32 cellular contexts compared by ENCODE assay signal in the genomic region with DNA sequence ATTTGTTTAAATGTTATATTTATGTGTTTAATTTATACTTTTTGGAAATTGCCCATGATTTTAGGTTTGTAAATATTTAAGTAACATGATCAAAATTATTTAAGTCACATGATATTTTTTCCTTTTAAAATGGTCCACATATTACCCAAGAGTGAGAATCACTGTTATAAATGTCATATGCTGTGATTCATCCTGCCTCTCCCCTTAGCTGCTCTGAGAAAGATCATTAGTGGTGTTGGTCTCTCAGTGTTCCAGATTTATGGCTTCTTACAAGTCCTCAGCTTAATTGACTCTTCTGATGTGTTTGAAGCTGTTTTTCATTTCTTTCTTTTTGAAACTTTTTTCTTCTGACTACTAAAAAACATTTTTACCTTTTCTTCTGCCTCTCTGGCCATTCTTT.
"Had no signal": no experiment of that assay in that cellular context is flagged by ENCODE, and none has a peak within 500 bp of the region (broad histone marks: within the 10 kb centered on the region; RNA-seq: fewer than 3 reads in every experiment).

No MANE protein-coding gene starts in this region.

- H3K4me3 Mint-ChIP-seq: activated B cell treated with CpG ODN at 0.5 μM for 24 hours; activated CD8-positive, alpha-beta memory T cell treated with anti-CD3 and anti-CD28 coated beads, Interleukin-2, amount 10 ng/mL, durations not matched to agents 7 days and 5 days; activated CD8-positive, alpha-beta T cell treated with anti-CD3 and anti-CD28 coated beads, Interleukin-2, amount 10 ng/mL, durations not matched to agents 7 days and 5 days; activated naive CD4-positive, alpha-beta T cell treated with anti-CD3 and anti-CD28 coated beads for 36 hours; activated naive CD4-positive, alpha-beta T cell treated with anti-CD3 and anti-CD28 coated beads, Interleukin-2, amount 50 U/mL, for 24 hours; activated naive CD8-positive, alpha-beta T cell treated with anti-CD3 and anti-CD28 coated beads for 36 hours; activated naive CD8-positive, alpha-beta T cell treated with anti-CD3 and anti-CD28 coated beads, Interleukin-2, amount 50 U/mL, for 24 hours; activated T-helper 1 cell treated with anti-CD3 and anti-CD28 coated beads, Interleukin-12 subunit alpha, Interleukin-12 subunit beta, Interleukin-2, Interleukin-4 antibody, amounts not matched to agents 30 ng/mL and 10 ng/mL and 1 ng/mL, durations not matched to agents 14 hours and 24 hours and 36 hours; endodermal cell; T-helper 1 cell treated with Interleukin-12 subunit alpha and Interleukin-12 subunit beta and Interleukin-4 antibody, amounts not matched to agents 30 μg/mL and 1 μg/mL, for 36 hours had no signal

- H3K27ac Mint-ChIP-seq: activated B cell treated with CpG ODN at 0.5 μM for 24 hours; activated CD8-positive, alpha-beta memory T cell treated with anti-CD3 and anti-CD28 coated beads, Interleukin-2, amount 10 ng/mL, durations not matched to agents 7 days and 5 days; activated CD8-positive, alpha-beta T cell treated with anti-CD3 and anti-CD28 coated beads, Interleukin-2, amount 10 ng/mL, durations not matched to agents 7 days and 5 days; activated naive CD4-positive, alpha-beta T cell treated with anti-CD3 and anti-CD28 coated beads for 36 hours; activated naive CD4-positive, alpha-beta T cell treated with anti-CD3 and anti-CD28 coated beads, Interleukin-2, amount 50 U/mL, for 24 hours; activated naive CD8-positive, alpha-beta T cell treated with anti-CD3 and anti-CD28 coated beads for 36 hours; activated naive CD8-positive, alpha-beta T cell treated with anti-CD3 and anti-CD28 coated beads, Interleukin-2, amount 50 U/mL, for 24 hours; activated T-helper 1 cell treated with anti-CD3 and anti-CD28 coated beads, Interleukin-12 subunit alpha, Interleukin-12 subunit beta, Interleukin-2, Interleukin-4 antibody, amounts not matched to agents 30 ng/mL and 10 ng/mL and 1 ng/mL, durations not matched to agents 14 hours and 24 hours and 36 hours; activated T-helper 2 cell treated with anti-CD3 and anti-CD28 coated beads, Interferon-gamma antibody, Interleukin-2, Interleukin-4, amounts not matched to agents 10 μg/mL and 5 μg/mL and 100 μg/mL, durations not matched to agents 14 hours and 24 hours and 36 hours; endodermal cell; T-helper 1 cell treated with Interleukin-12 subunit alpha and Interleukin-12 subunit beta and Interleukin-4 antibody, amounts not matched to agents 30 μg/mL and 1 μg/mL, for 36 hours had no signal

- H3K27ac ChIP-seq: adrenal gland, ascending aorta, brain microvascular endothelial cell, colonic mucosa, WERI-Rb-1 had no signal

- H3K36me3 Mint-ChIP-seq: activated CD8-positive, alpha-beta memory T cell treated with anti-CD3 and anti-CD28 coated beads, Interleukin-2, amount 10 ng/mL, durations not matched to agents 7 days and 5 days; activated naive CD4-positive, alpha-beta T cell treated with anti-CD3 and anti-CD28 coated beads, Interleukin-2, amount 50 U/mL, for 24 hours; activated naive CD8-positive, alpha-beta T cell treated with anti-CD3 and anti-CD28 coated beads for 36 hours had no signal

- H3K9me3 Mint-ChIP-seq: activated naive CD8-positive, alpha-beta T cell treated with anti-CD3 and anti-CD28 coated beads, Interleukin-2, amount 50 U/mL, for 24 hours; activated T-helper 1 cell treated with anti-CD3 and anti-CD28 coated beads, Interleukin-12 subunit alpha, Interleukin-12 subunit beta, Interleukin-2, Interleukin-4 antibody, amounts not matched to agents 30 ng/mL and 10 ng/mL and 1 ng/mL, durations not matched to agents 14 hours and 24 hours and 36 hours had no signal

- H3K9me3 ChIP-seq: adrenal gland, ascending aorta, colonic mucosa had no signal

- H3K4me3 ChIP-seq: adrenal gland, ascending aorta, colonic mucosa had no signal

- H3K36me3 ChIP-seq: adrenal gland, ascending aorta, brain microvascular endothelial cell, colonic mucosa, WERI-Rb-1 had no signal

- H3K4me1 Mint-ChIP-seq: activated B cell treated with CpG ODN at 0.5 μM for 24 hours; activated CD8-positive, alpha-beta memory T cell treated with anti-CD3 and anti-CD28 coated beads, Interleukin-2, amount 10 ng/mL, durations not matched to agents 7 days and 5 days; activated naive CD4-positive, alpha-beta T cell treated with anti-CD3 and anti-CD28 coated beads, Interleukin-2, amount 50 U/mL, for 24 hours; activated naive CD8-positive, alpha-beta T cell treated with anti-CD3 and anti-CD28 coated beads for 36 hours; activated naive CD8-positive, alpha-beta T cell treated with anti-CD3 and anti-CD28 coated beads, Interleukin-2, amount 50 U/mL, for 24 hours; endodermal cell had no signal

- H3K27me3 ChIP-seq: adrenal gland, ascending aorta, brain microvascular endothelial cell, colonic mucosa had no signal

- H3K4me1 ChIP-seq: adrenal gland, ascending aorta, colonic mucosa had no signal

- H3K27me3 Mint-ChIP-seq: activated B cell treated with CpG ODN at 0.5 μM for 24 hours; activated CD8-positive, alpha-beta memory T cell treated with anti-CD3 and anti-CD28 coated beads, Interleukin-2, amount 10 ng/mL, durations not matched to agents 7 days and 5 days; activated naive CD4-positive, alpha-beta T cell treated with anti-CD3 and anti-CD28 coated beads, Interleukin-2, amount 50 U/mL, for 24 hours; activated naive CD8-positive, alpha-beta T cell treated with anti-CD3 and anti-CD28 coated beads for 36 hours; activated naive CD8-positive, alpha-beta T cell treated with anti-CD3 and anti-CD28 coated beads, Interleukin-2, amount 50 U/mL, for 24 hours had no signal

- DNase-seq: activated B cell treated with CpG ODN at 0.5 μM for 24 hours; activated CD4-positive, alpha-beta T cell treated with anti-CD3 and anti-CD28 coated beads for 48 hours; activated CD4-positive, alpha-beta T cell treated with anti-CD3 and anti-CD28 coated beads, Interleukin-2, amount 50 U/mL, for 1 hour; activated CD4-positive, alpha-beta T cell treated with anti-CD3 and anti-CD28 coated beads, Interleukin-2, amount 50 U/mL, for 48 hours; activated CD8-positive, alpha-beta memory T cell treated with anti-CD3 and anti-CD28 coated beads, Interleukin-2, amount 10 ng/mL, durations not matched to agents 7 days and 5 days; activated CD8-positive, alpha-beta memory T cell treated with anti-CD3 and anti-CD28 coated beads, Interleukin-2, amount 50 U/mL, for 4 hours; activated CD8-positive, alpha-beta T cell treated with anti-CD3 and anti-CD28 coated beads, Interleukin-2, amount 10 ng/mL, durations not matched to agents 7 days and 5 days; activated effector memory CD4-positive, alpha-beta T cell treated with anti-CD3 and anti-CD28 coated beads, Interleukin-2, amount 50 U/mL, for 16 hours; activated naive CD4-positive, alpha-beta T cell treated with anti-CD3 and anti-CD28 coated beads for 36 hours; activated naive CD8-positive, alpha-beta T cell treated with anti-CD3 and anti-CD28 coated beads for 36 hours; activated naive CD8-positive, alpha-beta T cell treated with anti-CD3 and anti-CD28 coated beads, Interleukin-2, amount 50 U/mL, for 24 hours; activated T-cell treated with anti-CD3 and anti-CD28 coated beads, Interleukin-2, amount 50 U/mL, for 1 hour; activated T-cell treated with anti-CD3 and anti-CD28 coated beads, Interleukin-2, amount 50 U/mL, for 48 hours; adrenal gland; brain microvascular endothelial cell; caudate nucleus; colonic mucosa; effector memory CD4-positive, alpha-beta T cell; endodermal cell; foreskin fibroblast; head of caudate nucleus; hippocampal formation; T-helper 9 cell; WERI-Rb-1 had no signal

- ATAC-seq: activated CD4-positive, CD25-positive, alpha-beta regulatory T cell treated with anti-CD3 and anti-CD28 coated beads, Interleukin-2, amount 50 U/mL, for 24 hours; activated CD8-positive, alpha-beta memory T cell treated with anti-CD3 and anti-CD28 coated beads, Interleukin-2, amount 10 ng/mL, durations not matched to agents 7 days and 5 days; activated CD8-positive, alpha-beta T cell treated with anti-CD3 and anti-CD28 coated beads, Interleukin-2, amount 10 ng/mL, durations not matched to agents 7 days and 5 days; activated naive CD8-positive, alpha-beta T cell treated with anti-CD3 and anti-CD28 coated beads, Interleukin-2, amount 50 U/mL, for 24 hours; esophagus mucosa had no signal

- FAIRE-seq: frontal cortex had no signal
